In the genomic region with DNA sequence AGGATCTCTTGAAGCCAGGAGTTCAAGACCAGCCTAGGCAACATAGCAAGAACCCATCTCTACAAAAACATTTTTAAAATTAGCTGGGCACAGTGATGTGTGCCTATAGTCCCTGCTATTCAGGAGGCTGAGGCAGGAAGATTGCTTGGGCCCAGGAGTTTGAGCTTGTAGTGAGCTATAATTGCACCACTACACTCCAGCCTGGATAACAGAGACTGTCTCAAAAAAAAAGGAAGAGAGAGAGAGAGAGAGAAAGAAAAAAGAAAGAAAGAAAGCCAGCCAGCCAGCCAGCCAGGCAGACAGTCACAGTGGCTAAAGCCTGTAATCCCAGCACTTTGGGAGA, we compare ENCODE assay signal across 28 cellular contexts.
"Had no signal": no experiment of that assay in that cellular context is flagged by ENCODE, and none has a peak within 500 bp of the region (broad histone marks: within the 10 kb centered on the region; RNA-seq: fewer than 3 reads in every experiment).

No MANE protein-coding gene starts in this region.

- H3K27me3 ChIP-seq: breast epithelium, esophagus squamous epithelium, right atrium auricular region, testis, transverse colon had no signal

- H3K9me3 Mint-ChIP-seq: activated CD4-positive, alpha-beta memory T cell treated with anti-CD3 and anti-CD28 coated beads, Interleukin-2, amount 10 ng/mL, durations not matched to agents 7 days and 5 days; activated CD4-positive, alpha-beta T cell treated with anti-CD3 and anti-CD28 coated beads, Interleukin-2, amount 10 ng/mL, durations not matched to agents 7 days and 5 days; activated T-cell treated with anti-CD3 and anti-CD28 coated beads, Interleukin-2, amount 50 U/mL, for 24 hours; central memory CD8-positive, alpha-beta T cell; mesothelial cell of epicardium; neural crest cell had no signal

- H3K36me3 ChIP-seq: breast epithelium, esophagus squamous epithelium, left ventricle myocardium inferior, right atrium auricular region, transverse colon had no signal

- H3K36me3 Mint-ChIP-seq: mesothelial cell of epicardium, naive B cell had no signal

- H3K4me3 Mint-ChIP-seq: activated CD4-positive, alpha-beta memory T cell treated with anti-CD3 and anti-CD28 coated beads, Interleukin-2, amount 10 ng/mL, durations not matched to agents 7 days and 5 days; activated CD4-positive, alpha-beta T cell treated with anti-CD3 and anti-CD28 coated beads, Interleukin-2, amount 10 ng/mL, durations not matched to agents 7 days and 5 days; activated T-cell treated with anti-CD3 and anti-CD28 coated beads, Interleukin-2, amount 50 U/mL, for 24 hours; central memory CD8-positive, alpha-beta T cell; mesothelial cell of epicardium; naive B cell; neural crest cell had no signal

- ATAC-seq: stimulated activated naive CD8-positive, alpha-beta T cell treated with anti-CD3 and anti-CD28 coated beads, Interleukin-15, Interleukin-2, amounts not matched to agents 100 U/mL and 50 U/mL, for 24 hours had no signal

- H3K4me1 Mint-ChIP-seq: activated CD4-positive, alpha-beta memory T cell treated with anti-CD3 and anti-CD28 coated beads, Interleukin-2, amount 10 ng/mL, durations not matched to agents 7 days and 5 days; activated CD4-positive, alpha-beta T cell treated with anti-CD3 and anti-CD28 coated beads, Interleukin-2, amount 10 ng/mL, durations not matched to agents 7 days and 5 days; central memory CD8-positive, alpha-beta T cell had no signal

- H3K9me3 ChIP-seq: breast epithelium, esophagus squamous epithelium, left ventricle myocardium inferior, right atrium auricular region, testis, transverse colon had no signal

- H3K4me1 ChIP-seq: breast epithelium, parathyroid adenoma, testis, transverse colon had no signal

- DNase-seq: activated CD4-positive, alpha-beta memory T cell treated with anti-CD3 and anti-CD28 coated beads, Interleukin-2, amount 10 ng/mL, durations not matched to agents 7 days and 5 days; activated CD4-positive, alpha-beta T cell treated with anti-CD3 and anti-CD28 coated beads for 1 hour; activated CD4-positive, alpha-beta T cell treated with anti-CD3 and anti-CD28 coated beads, Interleukin-2, amount 10 ng/mL, durations not matched to agents 7 days and 5 days; activated CD8-positive, alpha-beta memory T cell treated with anti-CD3 and anti-CD28 coated beads, Interleukin-2, amount 50 U/mL, for 48 hours; activated gamma-delta T cell; activated naive CD4-positive, alpha-beta T cell treated with anti-CD3 and anti-CD28 coated beads, Interleukin-2, amount 50 U/mL, for 16 hours; activated T-cell treated with anti-CD3 and anti-CD28 coated beads, Interleukin-2, amount 50 U/mL, for 24 hours; amygdala; dermis blood vessel endothelial cell; effector CD4-positive, alpha-beta T cell; esophagus squamous epithelium; foreskin melanocyte; left ventricle myocardium inferior; naive B cell; nucleus accumbens; stimulated activated CD4-positive, alpha-beta T cell treated with anti-CD3 and anti-CD28 coated beads, Interleukin-15, amount 100 ng/mL, for 24 hours; stimulated activated CD4-positive, alpha-beta T cell treated with anti-CD3 and anti-CD28 coated beads, Interleukin-2, amount 100 ng/mL, for 24 hours; stimulated activated naive CD8-positive, alpha-beta T cell treated with anti-CD3 and anti-CD28 coated beads, Interleukin-15, Interleukin-2, amounts not matched to agents 100 U/mL and 50 U/mL, for 24 hours; T-helper 2 cell; testis; transverse colon had no signal

- H3K27me3 Mint-ChIP-seq: central memory CD8-positive, alpha-beta T cell had no signal

- H3K4me3 ChIP-seq: breast epithelium, esophagus squamous epithelium, left ventricle myocardium inferior, right atrium auricular region, testis, transverse colon had no signal

- H2AFZ ChIP-seq: parathyroid adenoma had no signal

- H3K79me2 ChIP-seq: parathyroid adenoma had no signal

- H3K27ac Mint-ChIP-seq: activated CD4-positive, alpha-beta memory T cell treated with anti-CD3 and anti-CD28 coated beads, Interleukin-2, amount 10 ng/mL, durations not matched to agents 7 days and 5 days; activated T-cell treated with anti-CD3 and anti-CD28 coated beads, Interleukin-2, amount 50 U/mL, for 24 hours had no signal

- H3K27ac ChIP-seq: breast epithelium, epithelial cell of prostate, esophagus squamous epithelium, left ventricle myocardium inferior, parathyroid adenoma, right atrium auricular region, testis, transverse colon had no signal

- H3K9ac ChIP-seq: parathyroid adenoma had no signal
